In the genomic region with DNA sequence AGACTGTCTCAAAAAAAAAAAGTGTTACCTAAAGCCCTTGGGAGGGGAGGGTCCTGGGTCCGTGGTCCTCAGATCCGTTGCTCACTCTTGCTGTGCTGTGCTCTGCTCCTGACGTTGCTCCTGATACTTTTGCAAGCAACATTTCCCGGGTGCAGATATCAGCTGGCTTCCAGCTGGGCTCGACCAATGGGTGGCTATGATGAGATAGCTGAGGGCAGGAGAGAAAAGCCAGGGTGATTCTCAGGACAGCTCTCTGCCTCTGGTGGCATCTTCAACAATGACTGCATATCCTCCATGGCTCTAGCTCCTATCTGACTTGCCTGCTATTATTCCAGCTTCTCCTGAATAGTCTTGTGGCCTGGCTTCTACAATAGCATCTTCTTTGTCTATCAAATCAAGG, we compare ENCODE assay signal across 1 cellular context.
TF ChIP-seq lines count a peak whose summit lies in the region.

No MANE protein-coding gene starts in this region.

TF ChIP-seq in HepG2, 621 proteins besides CTCF, POLR2A, EP300 and RAD21 (continued from another document):
- TF ChIP-seq ZNF260 (CRISPR knock-in tag; IDR thresholded peaks at IDR 0.05; ENCODE audit: borderline replicate concordance, low read depth) (no peak), ZBTB14 (CRISPR knock-in tag; IDR thresholded peaks at IDR 0.05) (no peak), HMG20A (CRISPR knock-in tag; IDR thresholded peaks at IDR 0.05; ENCODE audit: borderline replicate concordance) (no peak), TGIF2 (CRISPR knock-in tag; IDR thresholded peaks at IDR 0.05) (no peak), POGZ (CRISPR knock-in tag; IDR thresholded peaks at IDR 0.05) (no peak), ZNF143 (CRISPR knock-in tag; IDR thresholded peaks at IDR 0.05) (no peak)
- TF ChIP-seq, protein P1, sequence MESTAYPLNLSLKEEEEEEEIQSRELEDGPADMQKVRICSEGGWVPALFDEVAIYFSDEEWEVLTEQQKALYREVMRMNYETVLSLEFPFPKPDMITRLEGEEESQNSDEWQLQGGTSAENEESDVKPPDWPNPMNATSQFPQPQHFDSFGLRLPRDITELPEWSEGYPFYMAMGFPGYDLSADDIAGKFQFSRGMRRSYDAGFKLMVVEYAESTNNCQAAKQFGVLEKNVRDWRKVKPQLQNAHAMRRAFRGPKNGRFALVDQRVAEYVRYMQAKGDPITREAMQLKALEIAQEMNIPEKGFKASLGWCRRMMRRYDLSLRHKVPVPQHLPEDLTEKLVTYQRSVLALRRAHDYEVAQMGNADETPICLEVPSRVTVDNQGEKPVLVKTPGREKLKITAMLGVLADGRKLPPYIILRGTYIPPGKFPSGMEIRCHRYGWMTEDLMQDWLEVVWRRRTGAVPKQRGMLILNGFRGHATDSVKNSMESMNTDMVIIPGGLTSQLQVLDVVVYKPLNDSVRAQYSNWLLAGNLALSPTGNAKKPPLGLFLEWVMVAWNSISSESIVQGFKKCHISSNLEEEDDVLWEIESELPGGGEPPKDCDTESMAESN (CRISPR knock-in tag; conservative IDR thresholded peaks at IDR 0.05): no peak
